2 cellular contexts compared by ENCODE assay signal in the genomic region with DNA sequence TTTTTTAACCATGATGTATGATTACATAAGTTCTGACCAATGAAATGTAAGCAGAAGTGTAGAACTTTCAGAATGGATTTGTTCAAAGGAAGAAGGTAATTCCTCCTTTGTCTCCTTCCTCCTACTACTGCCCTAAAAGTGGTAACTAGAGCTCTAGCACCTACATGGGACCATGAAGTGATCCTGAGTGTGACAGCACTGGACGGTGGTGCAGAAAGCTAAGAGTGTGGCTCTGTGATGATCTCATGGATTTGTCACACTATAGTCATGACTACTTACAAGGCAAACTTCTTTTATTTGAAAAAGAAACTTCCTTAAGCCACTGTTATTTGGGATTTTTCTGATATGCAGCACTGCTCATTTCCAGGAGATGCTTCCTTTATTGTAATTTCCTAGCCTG.
TF ChIP-seq lines count a peak whose summit lies in the region.

No MANE protein-coding gene starts in this region.

TF ChIP-seq in IMR-90, 13 proteins besides CTCF, POLR2A, EP300 and RAD21 (continued from another document):
- no peak for TF ChIP-seq ELK1 (IDR thresholded peaks at IDR 0.05; ENCODE audit: borderline replicate concordance, low read depth, low read length)
- TF ChIP-seq CHD1 (IDR thresholded peaks at IDR 0.05; ENCODE audit: low read depth, low read length), result no peak
- TF ChIP-seq FOS (IDR thresholded peaks at IDR 0.05; ENCODE audit: low read depth, low read length), result no peak
- TF ChIP-seq CEBPB (IDR thresholded peaks at IDR 0.05; ENCODE audit: low read depth, low read length), result no peak
- TF ChIP-seq SMC3 (IDR thresholded peaks at IDR 0.05; ENCODE audit: low read depth, low read length), result no peak
- TF ChIP-seq RFX5 (IDR thresholded peaks at IDR 0.05; ENCODE audit: low read depth, low read length), result no peak
- TF ChIP-seq RCOR1 (IDR thresholded peaks at IDR 0.05; ENCODE audit: insufficient replicate concordance, low read length), result no peak
- no peak for TF ChIP-seq NFE2L2 (IDR thresholded peaks at IDR 0.05; ENCODE audit: low read depth, low read length)
- no peak for TF ChIP-seq MAZ (IDR thresholded peaks at IDR 0.05; ENCODE audit: borderline replicate concordance, low read depth, low read length)
- no peak for TF ChIP-seq MAFK (IDR thresholded peaks at IDR 0.05; ENCODE audit: low read depth, low read length)

TF ChIP-seq in GM23338, 12 proteins besides CTCF, POLR2A, EP300 and RAD21:
- TF ChIP-seq REST (IDR thresholded peaks at IDR 0.05; ENCODE audit: unreplicated experiment) (no peak), CREB1 (CRISPR knock-in tag; IDR thresholded peaks at IDR 0.05; ENCODE audit: low read depth) (no peak), ZNF331 (CRISPR knock-in tag; IDR thresholded peaks at IDR 0.05; ENCODE audit: low read depth) (no peak), NANOG (IDR thresholded peaks at IDR 0.05; ENCODE audit: borderline replicate concordance) (no peak), EZH2phosphoT487 (IDR thresholded peaks at IDR 0.05; ENCODE audit: unreplicated experiment) (no peak), EZH2 (IDR thresholded peaks at IDR 0.05; ENCODE audit: low read depth, unreplicated experiment) (no peak), STAT1 (IDR thresholded peaks at IDR 0.05; ENCODE audit: unreplicated experiment) (no peak), POLR2AphosphoS5 (IDR thresholded peaks at IDR 0.05; ENCODE audit: low read depth) (no peak), ZNF114 (CRISPR knock-in tag; IDR thresholded peaks at IDR 0.05) (no peak), JUNB (IDR thresholded peaks at IDR 0.05; ENCODE audit: unreplicated experiment) (no peak)
- TF ChIP-seq, protein P1, sequence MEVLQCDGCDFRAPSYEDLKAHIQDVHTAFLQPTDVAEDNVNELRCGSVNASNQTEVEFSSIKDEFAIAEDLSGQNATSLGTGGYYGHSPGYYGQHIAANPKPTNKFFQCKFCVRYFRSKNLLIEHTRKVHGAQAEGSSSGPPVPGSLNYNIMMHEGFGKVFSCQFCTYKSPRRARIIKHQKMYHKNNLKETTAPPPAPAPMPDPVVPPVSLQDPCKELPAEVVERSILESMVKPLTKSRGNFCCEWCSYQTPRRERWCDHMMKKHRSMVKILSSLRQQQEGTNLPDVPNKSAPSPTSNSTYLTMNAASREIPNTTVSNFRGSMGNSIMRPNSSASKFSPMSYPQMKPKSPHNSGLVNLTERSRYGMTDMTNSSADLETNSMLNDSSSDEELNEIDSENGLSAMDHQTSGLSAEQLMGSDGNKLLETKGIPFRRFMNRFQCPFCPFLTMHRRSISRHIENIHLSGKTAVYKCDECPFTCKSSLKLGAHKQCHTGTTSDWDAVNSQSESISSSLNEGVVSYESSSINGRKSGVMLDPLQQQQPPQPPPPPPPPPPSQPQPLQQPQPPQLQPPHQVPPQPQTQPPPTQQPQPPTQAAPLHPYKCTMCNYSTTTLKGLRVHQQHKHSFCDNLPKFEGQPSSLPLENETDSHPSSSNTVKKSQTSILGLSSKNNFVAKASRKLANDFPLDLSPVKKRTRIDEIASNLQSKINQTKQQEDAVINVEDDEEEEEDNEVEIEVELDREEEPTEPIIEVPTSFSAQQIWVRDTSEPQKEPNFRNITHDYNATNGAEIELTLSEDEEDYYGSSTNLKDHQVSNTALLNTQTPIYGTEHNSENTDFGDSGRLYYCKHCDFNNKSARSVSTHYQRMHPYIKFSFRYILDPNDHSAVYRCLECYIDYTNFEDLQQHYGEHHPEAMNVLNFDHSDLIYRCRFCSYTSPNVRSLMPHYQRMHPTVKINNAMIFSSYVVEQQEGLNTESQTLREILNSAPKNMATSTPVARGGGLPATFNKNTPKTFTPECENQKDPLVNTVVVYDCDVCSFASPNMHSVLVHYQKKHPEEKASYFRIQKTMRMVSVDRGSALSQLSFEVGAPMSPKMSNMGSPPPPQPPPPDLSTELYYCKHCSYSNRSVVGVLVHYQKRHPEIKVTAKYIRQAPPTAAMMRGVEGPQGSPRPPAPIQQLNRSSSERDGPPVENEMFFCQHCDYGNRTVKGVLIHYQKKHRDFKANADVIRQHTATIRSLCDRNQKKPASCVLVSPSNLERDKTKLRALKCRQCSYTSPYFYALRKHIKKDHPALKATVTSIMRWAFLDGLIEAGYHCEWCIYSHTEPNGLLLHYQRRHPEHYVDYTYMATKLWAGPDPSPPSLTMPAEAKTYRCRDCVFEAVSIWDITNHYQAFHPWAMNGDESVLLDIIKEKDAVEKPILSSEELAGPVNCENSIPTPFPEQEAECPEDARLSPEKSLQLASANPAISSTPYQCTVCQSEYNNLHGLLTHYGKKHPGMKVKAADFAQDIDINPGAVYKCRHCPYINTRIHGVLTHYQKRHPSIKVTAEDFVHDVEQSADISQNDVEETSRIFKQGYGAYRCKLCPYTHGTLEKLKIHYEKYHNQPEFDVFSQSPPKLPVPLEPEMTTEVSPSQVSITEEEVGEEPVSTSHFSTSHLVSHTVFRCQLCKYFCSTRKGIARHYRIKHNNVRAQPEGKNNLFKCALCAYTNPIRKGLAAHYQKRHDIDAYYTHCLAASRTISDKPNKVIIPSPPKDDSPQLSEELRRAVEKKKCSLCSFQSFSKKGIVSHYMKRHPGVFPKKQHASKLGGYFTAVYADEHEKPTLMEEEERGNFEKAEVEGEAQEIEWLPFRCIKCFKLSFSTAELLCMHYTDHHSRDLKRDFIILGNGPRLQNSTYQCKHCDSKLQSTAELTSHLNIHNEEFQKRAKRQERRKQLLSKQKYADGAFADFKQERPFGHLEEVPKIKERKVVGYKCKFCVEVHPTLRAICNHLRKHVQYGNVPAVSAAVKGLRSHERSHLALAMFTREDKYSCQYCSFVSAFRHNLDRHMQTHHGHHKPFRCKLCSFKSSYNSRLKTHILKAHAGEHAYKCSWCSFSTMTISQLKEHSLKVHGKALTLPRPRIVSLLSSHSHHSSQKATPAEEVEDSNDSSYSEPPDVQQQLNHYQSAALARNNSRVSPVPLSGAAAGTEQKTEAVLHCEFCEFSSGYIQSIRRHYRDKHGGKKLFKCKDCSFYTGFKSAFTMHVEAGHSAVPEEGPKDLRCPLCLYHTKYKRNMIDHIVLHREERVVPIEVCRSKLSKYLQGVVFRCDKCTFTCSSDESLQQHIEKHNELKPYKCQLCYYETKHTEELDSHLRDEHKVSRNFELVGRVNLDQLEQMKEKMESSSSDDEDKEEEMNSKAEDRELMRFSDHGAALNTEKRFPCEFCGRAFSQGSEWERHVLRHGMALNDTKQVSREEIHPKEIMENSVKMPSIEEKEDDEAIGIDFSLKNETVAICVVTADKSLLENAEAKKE (CRISPR knock-in tag; IDR thresholded peaks at IDR 0.05), result no peak
- TF ChIP-seq, protein P2, sequence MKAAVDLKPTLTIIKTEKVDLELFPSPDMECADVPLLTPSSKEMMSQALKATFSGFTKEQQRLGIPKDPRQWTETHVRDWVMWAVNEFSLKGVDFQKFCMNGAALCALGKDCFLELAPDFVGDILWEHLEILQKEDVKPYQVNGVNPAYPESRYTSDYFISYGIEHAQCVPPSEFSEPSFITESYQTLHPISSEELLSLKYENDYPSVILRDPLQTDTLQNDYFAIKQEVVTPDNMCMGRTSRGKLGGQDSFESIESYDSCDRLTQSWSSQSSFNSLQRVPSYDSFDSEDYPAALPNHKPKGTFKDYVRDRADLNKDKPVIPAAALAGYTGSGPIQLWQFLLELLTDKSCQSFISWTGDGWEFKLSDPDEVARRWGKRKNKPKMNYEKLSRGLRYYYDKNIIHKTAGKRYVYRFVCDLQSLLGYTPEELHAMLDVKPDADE (IDR thresholded peaks at IDR 0.05), result no peak
